ENCODE assay signal across 8 cellular contexts in genomic region chr11:134437821-134438220, GRCh38. TPM values are rescaled to one million over a fixed set of nuclear protein-coding genes. Genes with fewer than 3 reads are reported as not detected.
"Had no signal": no experiment of that assay in that cellular context is flagged by ENCODE, and none has a peak within 500 bp of the region (broad histone marks: within the 10 kb centered on the region; RNA-seq: fewer than 3 reads in every experiment).

No MANE protein-coding gene starts in this region.

- H3K9ac ChIP-seq: GM23248 had no signal

- H2AFZ ChIP-seq: GM23248 had no signal

- H3K4me3 ChIP-seq: GM23248 had no signal

- FAIRE-seq: H54, HepG2 had no signal

- DNase-seq: GM23248, GOT3, H9, HCEC 1CT had no signal

- H3K36me3 Mint-ChIP-seq: IgD-negative memory B cell had no signal

- H3K27ac Mint-ChIP-seq: IgD-negative memory B cell had no signal

- H3K4me3 Mint-ChIP-seq: H9 had no signal

- H3K27ac ChIP-seq: GM23248, HL-60 had no signal

- H3K9me3 Mint-ChIP-seq: IgD-negative memory B cell had no signal

RNA-seq across cellular contexts. Expression of gene B3GAT1, which starts 25.8 kb away (rescaled TPM):
- total RNA-seq: GM23248, HepG2 had no signal
- polyA plus RNA-seq: GM23248, HepG2, IgD-negative memory B cell had no signal
